In genomic region chr11:94934362-94934761, GRCh38 we compare ENCODE assay signal across 9 cellular contexts. TPM values are rescaled to one million over a fixed set of nuclear protein-coding genes. Genes with fewer than 3 reads are reported as not detected.
A peak's percentile ranks its signal among the peaks of the same experiment; 100 is the strongest.
DNase-seq lines count a peak whose midpoint lies in the region; ATAC-seq, FAIRE-seq and TF ChIP-seq lines count a peak whose summit lies in the region.
"Had no signal": no experiment of that assay in that cellular context is flagged by ENCODE, and none has a peak within 500 bp of the region (broad histone marks: within the 10 kb centered on the region; RNA-seq: fewer than 3 reads in every experiment).

No MANE protein-coding gene starts in this region.

- H3K9me3 Mint-ChIP-seq in Caco-2 (ENCODE audit: unreplicated experiment) (no peaks in the 10 kb centered on the region), Calu3 (ENCODE audit: low read depth, unreplicated experiment) (no peaks in the 10 kb centered on the region)
- no peaks in the 10 kb centered on the region for H3K9me3 Mint-ChIP-seq in activated CD8-positive, alpha-beta memory T cell treated with anti-CD3 and anti-CD28 coated beads, Interleukin-2, amount 10 ng/mL, durations not matched to agents 7 days and 5 days (ENCODE audit: low read depth)

- no peak overlapping the region for H3K4me3 Mint-ChIP-seq in Caco-2 (ENCODE audit: unreplicated experiment)
- no peak overlapping the region for H3K4me3 Mint-ChIP-seq in activated CD8-positive, alpha-beta memory T cell treated with anti-CD3 and anti-CD28 coated beads, Interleukin-2, amount 10 ng/mL, durations not matched to agents 7 days and 5 days
- no peak overlapping the region for H3K4me3 Mint-ChIP-seq in Calu3 (ENCODE audit: low read depth, unreplicated experiment)

- no peak overlapping the region for H2AFZ ChIP-seq in HepG2 (ENCODE audit: low read length)

- TF ChIP-seq CTCF in AG04450 (IDR thresholded peaks at IDR 0.05; ENCODE audit: low read depth, low read length) (no peak), astrocyte of the spinal cord (IDR thresholded peaks at IDR 0.05; ENCODE audit: low read depth, low read length) (no peak), HepG2 (CRISPR knock-in tag; IDR thresholded peaks at IDR 0.05) (no peak), Caco-2 (IDR thresholded peaks at IDR 0.05; ENCODE audit: insufficient read depth in 1 of 2, low read depth in 1 of 2, low read length in 1 of 2, severe bottlenecking in 1 of 2, unreplicated experiment in 1 of 2) (no peak), Calu3 (IDR thresholded peaks at IDR 0.05; ENCODE audit: unreplicated experiment) (no peak)

- H3K27me3 Mint-ChIP-seq in Caco-2 (ENCODE audit: insufficient read depth, unreplicated experiment), result peaks cover 11% of the 10 kb centered on the region
- H3K27me3 Mint-ChIP-seq in activated CD8-positive, alpha-beta memory T cell treated with anti-CD3 and anti-CD28 coated beads, Interleukin-2, amount 10 ng/mL, durations not matched to agents 7 days and 5 days, result peaks cover 2% of the 10 kb centered on the region
- H3K27me3 Mint-ChIP-seq in Calu3 (ENCODE audit: unreplicated experiment), result no peaks in the 10 kb centered on the region

- no peak for TF ChIP-seq RAD21 in HepG2 (CRISPR knock-in tag; IDR thresholded peaks at IDR 0.05)

- H3K4me2 ChIP-seq in HepG2 (ENCODE audit: low read depth, low read length), result no peak overlapping the region

- intact Hi-C loops in HepG2 (cut with micrococcal nuclease; ENCODE audit: unreplicated experiment) (no loop called here), Caco-2 (cut with micrococcal nuclease; ENCODE audit: unreplicated experiment) (no loop called here), Calu3 (cut with micrococcal nuclease; ENCODE audit: unreplicated experiment) (no loop called here)

- no peak for TF ChIP-seq POLR2A in HepG2 (IDR thresholded peaks at IDR 0.05; ENCODE audit: insufficient read depth in 1 of 2, low read depth in 2 of 2, low read length in 2 of 2)

- DNase-seq in AG04450 (ENCODE audit: low read depth, low spot score), result no peak
- DNase-seq in ELR (ENCODE audit: low read depth), result peak; percentile 47
- peak; percentile 78 for DNase-seq in astrocyte of the spinal cord (ENCODE audit: low read depth, low spot score)
- DNase-seq in HepG2 (ENCODE audit: low spot score), result no peak
- DNase-seq in Caco-2, result no peak
- no peak for DNase-seq in activated CD8-positive, alpha-beta memory T cell treated with anti-CD3 and anti-CD28 coated beads, Interleukin-2, amount 10 ng/mL, durations not matched to agents 7 days and 5 days
- DNase-seq in Calu3, result no peak
- DNase-seq: GF-D8 had no signal

- H3K27ac ChIP-seq in AG04450 (ENCODE audit: low read depth, low read length) (peak overlapping the region; percentile 33), HepG2 (ENCODE audit: extremely low read length, insufficient read depth, low read length) (no peak overlapping the region)

- CTCF ChIA-PET in AG04450 (lab: Charles Lee), result interaction anchor here (0.9 to 1.2 kb wide), 4 partner anchors 33 to 193 kb away, joined by 3 to 4 read pairs (median 4); no protein-coding TSS in a partner anchor
- CTCF ChIA-PET in HepG2 (lab: Yijun Ruan, JAX; ENCODE audit: low intra/inter-chr PET ratio, low total read pairs), result no interaction called here
- CTCF ChIA-PET in Caco-2 (lab: Charles Lee), result no interaction called here
- CTCF ChIA-PET in activated CD8-positive, alpha-beta memory T cell treated with anti-CD3 and anti-CD28 coated beads, Interleukin-2, amount 10 ng/mL, durations not matched to agents 7 days and 5 days (lab: Charles Lee), result no interaction called here
- CTCF ChIA-PET in Calu3 (lab: Charles Lee), result no interaction called here

- no peak overlapping the region for H3K4me3 ChIP-seq in AG04450 (ENCODE audit: low read depth, low read length)
- no peak overlapping the region for H3K4me3 ChIP-seq in astrocyte of the spinal cord (ENCODE audit: low read depth, low read length)
- H3K4me3 ChIP-seq in HepG2 (replicated peaks in 1 of 3; ENCODE audit: insufficient read depth in 1 of 3, low read depth in 2 of 3, low read length in 3 of 3), result no peak overlapping the region
- H3K4me3 ChIP-seq in Caco-2 (ENCODE audit: low read depth, low read length), result no peak overlapping the region

- WGBS in HepG2 (ENCODE audit: low lambda C conversion rate), result 37% methylated on average over 4 of the region's 4 CpGs

- BruUV-seq in HepG2 (replicated peaks; lab: Mats Ljungman, UMichigan) (no TSS peak), Caco-2 (replicated peaks; lab: Mats Ljungman, UMichigan) (no TSS peak), Calu3 (replicated peaks; lab: Mats Ljungman, UMichigan) (no TSS peak)

- no peaks in the 10 kb centered on the region for H3K9me3 ChIP-seq in AG04450 (ENCODE audit: control insufficient read depth, insufficient read depth, low read length)
- H3K9me3 ChIP-seq in HepG2 (ENCODE audit: low read length), result no peaks in the 10 kb centered on the region
- 0 out of 2 replicates have a peak, but pooled peaks cover 2% of the 10 kb centered on the region for H3K9me3 ChIP-seq in Caco-2

- no peak overlapping the region for H3K27ac Mint-ChIP-seq in Caco-2 (ENCODE audit: unreplicated experiment)
- H3K27ac Mint-ChIP-seq in activated CD8-positive, alpha-beta memory T cell treated with anti-CD3 and anti-CD28 coated beads, Interleukin-2, amount 10 ng/mL, durations not matched to agents 7 days and 5 days, result no peak overlapping the region
- no peak overlapping the region for H3K27ac Mint-ChIP-seq in Calu3 (ENCODE audit: unreplicated experiment)

- H3K79me2 ChIP-seq in HepG2 (ENCODE audit: insufficient read depth, low read length), result no peaks in the 10 kb centered on the region

- H3K9ac ChIP-seq in HepG2 (ENCODE audit: insufficient read depth, low read depth, low read length), result no peak overlapping the region

- H3K36me3 Mint-ChIP-seq in Caco-2 (ENCODE audit: insufficient read depth, unreplicated experiment) (no peaks in the 10 kb centered on the region), Calu3 (ENCODE audit: insufficient read depth, unreplicated experiment) (no peaks in the 10 kb centered on the region)
- H3K36me3 Mint-ChIP-seq in activated CD8-positive, alpha-beta memory T cell treated with anti-CD3 and anti-CD28 coated beads, Interleukin-2, amount 10 ng/mL, durations not matched to agents 7 days and 5 days, result no peaks in the 10 kb centered on the region

- FAIRE-seq in HepG2 (lab: Jason Lieb, UNC), result no peak

- no peaks in the 10 kb centered on the region for H3K4me1 ChIP-seq in HepG2 (ENCODE audit: insufficient read depth, low read length)
- H3K4me1 ChIP-seq in Caco-2, result no peaks in the 10 kb centered on the region

- H3K36me3 ChIP-seq in HepG2 (replicated peaks in 1 of 2; ENCODE audit: control insufficient read depth in 1 of 2, insufficient read depth in 2 of 2, low read length in 2 of 2), result no peaks in the 10 kb centered on the region
- H3K36me3 ChIP-seq in Caco-2 (ENCODE audit: control insufficient read depth, insufficient read depth, low read length), result no peaks in the 10 kb centered on the region

- H3K27me3 ChIP-seq in AG04450 (ENCODE audit: control insufficient read depth, insufficient read depth, low read length), result no peaks in the 10 kb centered on the region
- H3K27me3 ChIP-seq in HepG2 (ENCODE audit: control insufficient read depth in 1 of 2, insufficient read depth in 2 of 2, low read length in 2 of 2), result 0 out of 5 replicates have a peak, but pooled peaks cover 0 to 7% of the 10 kb centered on the region in 2 experiments
- H3K27me3 ChIP-seq in Caco-2 (replicated peaks; ENCODE audit: control insufficient read depth, insufficient read depth, low read length), result no peaks in the 10 kb centered on the region

- in situ Hi-C loops in astrocyte of the spinal cord (cut with HindIII; ENCODE audit: low sequenced_read_pairs) (no loop called here), HepG2 (cut with HindIII; ENCODE audit: extremely low pct_ligation_motif_present, low pct_unique_long_range_greater_than_20kb) (no loop called here)

- no peak for TF ChIP-seq EP300 in HepG2 (IDR thresholded peaks at IDR 0.05; ENCODE audit: low read depth in 2 of 2, low read length in 2 of 2)
- no peak for TF ChIP-seq EP300 in HepG2 (CRISPR knock-in tag; IDR thresholded peaks at IDR 0.05; ENCODE audit: borderline replicate concordance)

- H3K4me1 Mint-ChIP-seq in Caco-2 (ENCODE audit: low read depth, unreplicated experiment) (no peaks in the 10 kb centered on the region), Calu3 (ENCODE audit: low read depth, unreplicated experiment) (no peaks in the 10 kb centered on the region)
- peaks cover 7% of the 10 kb centered on the region for H3K4me1 Mint-ChIP-seq in activated CD8-positive, alpha-beta memory T cell treated with anti-CD3 and anti-CD28 coated beads, Interleukin-2, amount 10 ng/mL, durations not matched to agents 7 days and 5 days

- POLR2A ChIA-PET in AG04450 (lab: Yijun Ruan, JAX) (interaction anchor here (1.0 kb wide), 2 partner anchors 10 to 39 kb away, joined by 3 read pairs; partner anchors contain the start of genes CWC15 and KDM4D), HepG2 (lab: Yijun Ruan, JAX) (no interaction called here), Caco-2 (lab: Charles Lee) (interaction anchor here (0.6 kb wide), 1 partner anchor 22 kb away, joined by 5 read pairs; no protein-coding TSS in a partner anchor)

- ATAC-seq in HepG2 (no peak), GM21529 (IDR thresholded peaks at IDR 0.05; ENCODE audit: unreplicated experiment) (no peak)
- no peak for ATAC-seq in activated CD8-positive, alpha-beta memory T cell treated with anti-CD3 and anti-CD28 coated beads, Interleukin-2, amount 10 ng/mL, durations not matched to agents 7 days and 5 days

- H4K20me1 ChIP-seq in HepG2 (ENCODE audit: insufficient read depth, low read length), result no peaks in the 10 kb centered on the region

RNA-seq across cellular contexts. Expression of gene CWC15, which starts 39.0 kb away (rescaled TPM):
- polyA plus RNA-seq in AG04450 (2011; rRNA removed), result 51.0 and 61.9 TPM in 2 replicates
- polyA minus RNA-seq in AG04450 (2011; rRNA and poly(A)+ RNA removed), result 20.0 and 27.2 TPM in 2 replicates
- total RNA-seq in HepG2 (2016; rRNA removed; fragmentation: Illumina TruSeq; extraction: Trizol), result 61.2 and 73.7 TPM in 2 replicates
- 41.5 and 45.6 TPM in 2 replicates for total RNA-seq in HepG2 (2016; cell fraction: cytosol; rRNA removed; fragmentation: Illumina TruSeq; extraction: Trizol; ENCODE audit: low read depth)
- total RNA-seq in HepG2 (2016; cell fraction: insoluble cytoplasmic fraction; rRNA removed; fragmentation: Illumina TruSeq; extraction: Trizol), result 63.8 and 74.1 TPM in 2 replicates
- total RNA-seq in HepG2 (2016; cell fraction: membrane; rRNA removed; fragmentation: Illumina TruSeq; extraction: Trizol), result 40.8 and 43.7 TPM in 2 replicates
- 42.3 and 46.0 TPM in 2 replicates for total RNA-seq in HepG2 (2016; cell fraction: nucleus; rRNA removed; fragmentation: Illumina TruSeq; extraction: Trizol)
- 26.0 and 27.6 TPM in 2 replicates for polyA plus RNA-seq in HepG2 (2011; rRNA removed)
- 10.0 and 18.5 TPM in 2 replicates for polyA plus RNA-seq in HepG2 (2011; cell fraction: cytosol; rRNA removed)
- 18.8 and 23.9 TPM in 2 replicates for polyA plus RNA-seq in HepG2 (2011; cell fraction: nucleus; rRNA removed)
- 40.3 and 49.4 TPM in 2 replicates for polyA plus RNA-seq in HepG2 (2012)
- 39.3 and 49.7 TPM in 2 replicates for polyA plus RNA-seq in HepG2 (2016; cell fraction: cytosol; fragmentation: Illumina TruSeq; extraction: Trizol; ENCODE audit: low read depth)
- 85.1 and 88.1 TPM in 2 replicates for polyA plus RNA-seq in HepG2 (2016; cell fraction: insoluble cytoplasmic fraction; fragmentation: Illumina TruSeq; extraction: Trizol; ENCODE audit: low read depth)
- polyA plus RNA-seq in HepG2 (2016; cell fraction: membrane; fragmentation: Illumina TruSeq; extraction: Trizol; ENCODE audit: low read depth), result 42.4 and 46.8 TPM in 2 replicates
- polyA plus RNA-seq in HepG2 (2016; cell fraction: nucleus; fragmentation: Illumina TruSeq; extraction: Trizol; ENCODE audit: insufficient read depth, low read depth), result 79.7 TPM in 2 replicates
- polyA minus RNA-seq in HepG2 (2011; rRNA and poly(A)+ RNA removed; ENCODE audit: low replicate concordance), result 4.7 and 10.9 TPM in 2 replicates
- 10.6 and 13.9 TPM in 2 replicates for polyA minus RNA-seq in HepG2 (2011; cell fraction: cytosol; rRNA and poly(A)+ RNA removed)
- 60.4 and 61.5 TPM in 2 replicates for polyA minus RNA-seq in HepG2 (2011; cell fraction: nucleus; rRNA and poly(A)+ RNA removed)
- total RNA-seq in Caco-2 (2022), result 137 and 144 TPM in 2 replicates
- total RNA-seq in activated CD8-positive, alpha-beta memory T cell treated with anti-CD3 and anti-CD28 coated beads, Interleukin-2, amount 10 ng/mL, durations not matched to agents 7 days and 5 days, result 10 to 100 TPM; 81.6 to 89.1 TPM
- 38.8 and 48.6 TPM in 2 replicates for total RNA-seq in Calu3 (2022)

RNA-seq across cellular contexts. Expression of gene KDM4D, which starts 39.1 kb away (rescaled TPM):
- polyA plus RNA-seq in AG04450 (2011; rRNA removed), result 0.62 and 0.68 TPM in 2 replicates
- 0.74 and 1.7 TPM in 2 replicates for polyA minus RNA-seq in AG04450 (2011; rRNA and poly(A)+ RNA removed)
- 1.3 and 2.0 TPM in 2 replicates for total RNA-seq in HepG2 (2016; rRNA removed; fragmentation: Illumina TruSeq; extraction: Trizol)
- 0.44 and 0.61 TPM in 2 replicates for total RNA-seq in HepG2 (2016; cell fraction: cytosol; rRNA removed; fragmentation: Illumina TruSeq; extraction: Trizol; ENCODE audit: low read depth)
- total RNA-seq in HepG2 (2016; cell fraction: insoluble cytoplasmic fraction; rRNA removed; fragmentation: Illumina TruSeq; extraction: Trizol), result 1.3 and 1.8 TPM in 2 replicates
- total RNA-seq in HepG2 (2016; cell fraction: membrane; rRNA removed; fragmentation: Illumina TruSeq; extraction: Trizol), result 0.83 and 1.2 TPM in 2 replicates
- total RNA-seq in HepG2 (2016; cell fraction: nucleus; rRNA removed; fragmentation: Illumina TruSeq; extraction: Trizol), result 1.3 TPM in 2 replicates
- polyA plus RNA-seq in HepG2 (2011; rRNA removed), result 0.96 and 1.4 TPM in 2 replicates
- polyA plus RNA-seq in HepG2 (2011; cell fraction: cytosol; rRNA removed), result 1.3 and 1.5 TPM in 2 replicates
- 0.90 and 1.0 TPM in 2 replicates for polyA plus RNA-seq in HepG2 (2011; cell fraction: nucleus; rRNA removed)
- polyA plus RNA-seq in HepG2 (2012), result 1.0 and 1.3 TPM in 2 replicates
- 0.07 and 0.12 TPM in 2 replicates for polyA plus RNA-seq in HepG2 (2016; cell fraction: cytosol; fragmentation: Illumina TruSeq; extraction: Trizol; ENCODE audit: low read depth)
- polyA plus RNA-seq in HepG2 (2016; cell fraction: insoluble cytoplasmic fraction; fragmentation: Illumina TruSeq; extraction: Trizol; ENCODE audit: low read depth), result 1.7 and 2.0 TPM in 2 replicates
- 0.34 and 0.38 TPM in 2 replicates for polyA plus RNA-seq in HepG2 (2016; cell fraction: membrane; fragmentation: Illumina TruSeq; extraction: Trizol; ENCODE audit: low read depth)
- 0.82 and 1.1 TPM in 2 replicates for polyA plus RNA-seq in HepG2 (2016; cell fraction: nucleus; fragmentation: Illumina TruSeq; extraction: Trizol; ENCODE audit: insufficient read depth, low read depth)
- 1.8 and 3.3 TPM in 2 replicates for polyA minus RNA-seq in HepG2 (2011; rRNA and poly(A)+ RNA removed; ENCODE audit: low replicate concordance)
- polyA minus RNA-seq in HepG2 (2011; cell fraction: cytosol; rRNA and poly(A)+ RNA removed), result 0.89 and 0.97 TPM in 2 replicates
- polyA minus RNA-seq in HepG2 (2011; cell fraction: nucleus; rRNA and poly(A)+ RNA removed), result 1.5 and 2.3 TPM in 2 replicates
- total RNA-seq in Caco-2 (2022), result 0.95 and 1.2 TPM in 2 replicates
- 1 to 10 TPM; 1.3 to 1.4 TPM for total RNA-seq in activated CD8-positive, alpha-beta memory T cell treated with anti-CD3 and anti-CD28 coated beads, Interleukin-2, amount 10 ng/mL, durations not matched to agents 7 days and 5 days
- 0.68 and 1.2 TPM in 2 replicates for total RNA-seq in Calu3 (2022)

Comparison
In these comparisons a context has a peak if more than half of its experiments do, and no peak if none do; other contexts are left out.
1. DNase-seq: peak in ELR (single experiment) and astrocyte of the spinal cord (single experiment); none in AG04450 (single experiment), HepG2 (single experiment), Caco-2 (0 of 2), activated CD8-positive, alpha-beta memory T cell treated with anti-CD3 and anti-CD28 coated beads, Interleukin-2, amount 10 ng/mL, durations not matched to agents 7 days and 5 days (single experiment) and Calu3 (single experiment).